In genomic region chr11:2741006-2741376, GRCh38 we compare ENCODE assay signal across 16 cellular contexts. TPM values are rescaled to one million over a fixed set of nuclear protein-coding genes. Genes with fewer than 3 reads are reported as not detected.
DNase-seq lines count a peak whose midpoint lies in the region; TF ChIP-seq lines count a peak whose summit lies in the region.
"Had no signal": no experiment of that assay in that cellular context is flagged by ENCODE, and none has a peak within 500 bp of the region (broad histone marks: within the 10 kb centered on the region; RNA-seq: fewer than 3 reads in every experiment).

No MANE protein-coding gene starts in this region.

- no peaks in the 10 kb centered on the region for H3K79me2 ChIP-seq in trophoblast cell (ENCODE audit: control insufficient read depth, insufficient read depth, low read length, poor library complexity)

- H3K27me3 ChIP-seq in AG04450 (ENCODE audit: control insufficient read depth, insufficient read depth, low read length) (peaks cover 6% of the 10 kb centered on the region), trophoblast cell (ENCODE audit: insufficient read depth, low read length) (no peaks in the 10 kb centered on the region)

- no peaks in the 10 kb centered on the region for H3K36me3 ChIP-seq in trophoblast cell (ENCODE audit: control insufficient read depth in 1 of 2, insufficient read depth in 2 of 2, low read length in 2 of 2)

- peaks cover 34 to 41% of the 10 kb centered on the region in 2 experiments for H3K4me1 ChIP-seq in trophoblast cell (ENCODE audit: control insufficient read depth in 1 of 2, insufficient read depth in 2 of 2, low read length in 2 of 2)

- H3K4me2 ChIP-seq in trophoblast cell (ENCODE audit: low read length): no peak overlapping the region

- H2BK5ac ChIP-seq in trophoblast cell (ENCODE audit: low read depth, low read length, poor library complexity): peak overlapping the region; percentile 8

- peak overlapping the region; percentile 48 for H2AK5ac ChIP-seq in trophoblast cell (ENCODE audit: low read length)

- H3K27me3 Mint-ChIP-seq in glutamatergic neuron (ENCODE audit: unreplicated experiment): peaks cover 5% of the 10 kb centered on the region
- H3K27me3 Mint-ChIP-seq: activated naive CD4-positive, alpha-beta T cell treated with anti-CD3 and anti-CD28 coated beads, Interleukin-2, amount 50 U/mL, for 24 hours; progenitor cell of endocrine pancreas had no signal

- H3K9ac ChIP-seq in trophoblast cell (ENCODE audit: low read length): no peak overlapping the region

- H4K91ac ChIP-seq in trophoblast cell (ENCODE audit: low read depth, low read length): peak overlapping the region; percentile 64

- no peak overlapping the region for H2AFZ ChIP-seq in trophoblast cell (ENCODE audit: insufficient read depth, low read length, poor library complexity)

- H3K4me3 ChIP-seq in AG04450 (ENCODE audit: low read depth, low read length) (no peak overlapping the region), trophoblast cell (ENCODE audit: low read depth, low read length) (no peak overlapping the region)

- H4K8ac ChIP-seq in trophoblast cell (ENCODE audit: low read depth, low read length): peak overlapping the region; percentile 21

- CTCF ChIA-PET in AG04450 (lab: Charles Lee): interaction anchor here (0.7 to 1.2 kb wide), 2 partner anchors 30 to 147 kb away, joined by 3 to 4 read pairs; no protein-coding TSS in a partner anchor

- peak overlapping the region; percentile 21 for H3K18ac ChIP-seq in trophoblast cell (ENCODE audit: low read length)

- WGBS in trophoblast cell (ENCODE audit: extremely low coverage, insufficient coverage, insufficient read length): no CpG with 5 or more reads among the region's 7 CpGs

- peak overlapping the region; percentile 47 for H2BK12ac ChIP-seq in trophoblast cell (ENCODE audit: low read length)

- H3K14ac ChIP-seq in trophoblast cell (ENCODE audit: low read length): peak overlapping the region; percentile 48

- H3K27ac ChIP-seq in AG04450 (ENCODE audit: low read depth, low read length) (peak overlapping the region; percentile 78), trophoblast cell (ENCODE audit: low read depth, low read length) (peak overlapping the region; percentile 60)

- no peak overlapping the region for H3K4me3 Mint-ChIP-seq in glutamatergic neuron (ENCODE audit: unreplicated experiment)
- H3K4me3 Mint-ChIP-seq: activated naive CD4-positive, alpha-beta T cell treated with anti-CD3 and anti-CD28 coated beads, Interleukin-2, amount 50 U/mL, for 24 hours had no signal

- DNase-seq in AG04450 (ENCODE audit: low read depth, low spot score): no peak
- DNase-seq in M059J (ENCODE audit: low read depth): peak; percentile 26
- peak; percentile 10 for DNase-seq in glutamatergic neuron
- DNase-seq in trophoblast cell: peak; percentile 46 to 65
- DNase-seq in NCI-H2196 (lab: John Stamatoyannopoulos, UW; ENCODE audit: unreplicated experiment): no peak
- DNase-seq in stimulated activated CD4-positive, alpha-beta T cell treated with anti-CD3 and anti-CD28 coated beads, Interleukin-12 subunit alpha, Interleukin-12 subunit beta, amount 100 ng/mL, for 4 hours: no peak
- no peak for DNase-seq in activated T-cell treated with anti-CD3 and anti-CD28 coated beads, Interleukin-2, amount 50 U/mL, for 48 hours
- DNase-seq in erythroblast (lab: John Stamatoyannopoulos, UW): no peak
- DNase-seq: activated CD4-positive, CD25-positive, alpha-beta regulatory T cell treated with anti-CD3 and anti-CD28 coated beads, Interleukin-2, amount 50 U/mL, for 72 hours; Calu3; central memory CD4-positive, alpha-beta T cell; Karpas-422; left colon; stimulated activated naive CD4-positive, alpha-beta T cell treated with Interleukin-2 at 50 U/mL for 16 hours had no signal

- no peaks in the 10 kb centered on the region for H3K36me3 Mint-ChIP-seq in glutamatergic neuron (ENCODE audit: unreplicated experiment)
- H3K36me3 Mint-ChIP-seq: activated naive CD4-positive, alpha-beta T cell treated with anti-CD3 and anti-CD28 coated beads, Interleukin-2, amount 50 U/mL, for 24 hours had no signal

- H3K23ac ChIP-seq in trophoblast cell (ENCODE audit: low read length): no peak overlapping the region

- H3K27ac Mint-ChIP-seq in glutamatergic neuron (ENCODE audit: unreplicated experiment): no peak overlapping the region
- H3K27ac Mint-ChIP-seq: activated naive CD4-positive, alpha-beta T cell treated with anti-CD3 and anti-CD28 coated beads, Interleukin-2, amount 50 U/mL, for 24 hours had no signal

- H2BK120ac ChIP-seq in trophoblast cell (ENCODE audit: insufficient read depth, low read length, poor library complexity): peak overlapping the region; percentile 57

- H3K79me1 ChIP-seq in trophoblast cell (ENCODE audit: low read length): peaks cover 28% of the 10 kb centered on the region

- H3K9me3 ChIP-seq in AG04450 (ENCODE audit: control insufficient read depth, insufficient read depth, low read length) (peaks cover 5% of the 10 kb centered on the region; the same call in 1 of the 2 replicates), trophoblast cell (ENCODE audit: insufficient read depth, low read depth, low read length) (peaks cover 4% of the 10 kb centered on the region)

- no peak for TF ChIP-seq CTCF in AG04450 (IDR thresholded peaks at IDR 0.05; ENCODE audit: low read depth, low read length)
- TF ChIP-seq CTCF in glutamatergic neuron (IDR thresholded peaks at IDR 0.05; ENCODE audit: partially characterized antibody, unreplicated experiment): no peak

- peaks cover 6% of the 10 kb centered on the region for H3K4me1 Mint-ChIP-seq in glutamatergic neuron (ENCODE audit: low read depth, unreplicated experiment)
- H3K4me1 Mint-ChIP-seq: activated naive CD4-positive, alpha-beta T cell treated with anti-CD3 and anti-CD28 coated beads, Interleukin-2, amount 50 U/mL, for 24 hours had no signal

- H3K4ac ChIP-seq in trophoblast cell (ENCODE audit: low read depth, low read length): no peak overlapping the region

- peaks cover 6% of the 10 kb centered on the region for H3K9me3 Mint-ChIP-seq in glutamatergic neuron (ENCODE audit: unreplicated experiment)
- H3K9me3 Mint-ChIP-seq: activated naive CD4-positive, alpha-beta T cell treated with anti-CD3 and anti-CD28 coated beads, Interleukin-2, amount 50 U/mL, for 24 hours had no signal

- no peak overlapping the region for H4K12ac ChIP-seq in trophoblast cell (ENCODE audit: low read depth, low read length)

- POLR2A ChIA-PET in AG04450 (lab: Yijun Ruan, JAX): interaction anchor here (1.3 to 1.7 kb wide), 3 partner anchors 41 to 209 kb away, joined by 3 to 6 read pairs (median 5); partner anchors contain the start of genes CDKN1C and KCNQ1OT1

- no peak for TF ChIP-seq POLR2A in erythroblast (IDR thresholded peaks at IDR 0.05; ENCODE audit: low read length)

RNA-seq across cellular contexts. Expression of gene KCNQ1OT1, which starts 41.2 kb away (rescaled TPM):
- polyA plus RNA-seq in AG04450 (2011; rRNA removed): 0.33 and 0.42 TPM in 2 replicates
- polyA minus RNA-seq in AG04450 (2011; rRNA and poly(A)+ RNA removed): 6.8 and 7.1 TPM in 2 replicates
- total RNA-seq in M059J (2014; rRNA removed; shearing (Covaris generic)): 0.32 and 0.47 TPM in 2 replicates
- 14.3 TPM for total RNA-seq in glutamatergic neuron (ENCODE audit: unreplicated experiment)
- 0.19 and 0.21 TPM in 2 replicates for polyA plus RNA-seq in trophoblast cell (2013)

Comparison
In these comparisons a context has a peak if more than half of its experiments do, and no peak if none do; other contexts are left out.
1. DNase-seq: peak in M059J (single experiment), glutamatergic neuron (single experiment) and trophoblast cell (2 of 2); none in AG04450 (single experiment), NCI-H2196 (single experiment), stimulated activated CD4-positive, alpha-beta T cell treated with anti-CD3 and anti-CD28 coated beads, Interleukin-12 subunit alpha, Interleukin-12 subunit beta, amount 100 ng/mL, for 4 hours (single experiment), activated T-cell treated with anti-CD3 and anti-CD28 coated beads, Interleukin-2, amount 50 U/mL, for 48 hours (0 of 2) and erythroblast (0 of 2).
2. RNA of gene KCNQ1OT1, which starts 41.2 kb away (total RNA-seq): 14.3 TPM in glutamatergic neuron (single experiment); 0.32 to 0.47 TPM in M059J; every median in the first group is over 10 times any median in the second.